ENCODE assay signal across 8 cellular contexts in the genomic region with DNA sequence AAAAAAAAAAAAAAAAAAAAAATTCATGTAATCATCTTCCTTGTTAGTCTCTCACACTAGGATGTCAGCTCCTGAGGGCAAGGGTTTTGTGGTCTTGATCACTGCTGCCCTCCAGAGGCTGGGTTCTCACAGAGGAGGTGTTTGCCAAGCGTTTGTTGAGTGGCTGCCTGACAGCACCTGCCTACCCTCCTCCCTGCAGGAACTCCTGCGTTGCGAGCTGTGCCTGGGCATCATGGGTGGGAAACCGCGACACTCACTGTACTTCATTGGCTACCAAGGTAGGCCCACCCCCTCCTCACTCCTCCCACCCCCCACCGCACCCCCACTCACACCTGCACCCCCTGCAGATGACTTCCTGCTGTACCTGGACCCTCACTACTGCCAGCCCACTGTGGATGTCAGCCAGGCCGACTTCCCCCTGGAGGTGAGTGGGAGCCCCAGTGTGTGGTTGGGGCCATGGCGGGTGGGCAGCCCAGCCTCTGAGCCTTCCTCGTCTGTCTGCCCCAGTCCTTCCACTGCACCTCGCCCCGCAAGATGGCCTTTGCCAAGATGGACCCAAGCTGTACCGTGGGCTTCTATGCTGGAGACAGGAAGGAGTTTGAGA. TPM values are rescaled to one million over a fixed set of nuclear protein-coding genes. Genes with fewer than 3 reads are reported as not detected.
DNase-seq lines count a peak whose midpoint lies in the region; ATAC-seq and TF ChIP-seq lines count a peak whose summit lies in the region.

No MANE protein-coding gene starts in this region.

- no peaks in the 10 kb centered on the region for H3K27me3 Mint-ChIP-seq in chondrocyte (ENCODE audit: low read depth)

- TF ChIP-seq CTCF in 22Rv1 (IDR thresholded peaks at IDR 0.05) (peak; percentile 34), GM12864 (IDR thresholded peaks at IDR 0.05; ENCODE audit: low read depth, low read length, missing control alignments) (peak; percentile 14), PC-3 (conservative IDR thresholded peaks at IDR 0.05; ENCODE audit: low read depth, low read length) (peak; percentile 52), chondrocyte (IDR thresholded peaks at IDR 0.05) (peak; percentile 57)

- POLR2A ChIA-PET in PC-3 (lab: Charles Lee; ENCODE audit: unreplicated experiment), result no interaction called here

- no peaks in the 10 kb centered on the region for H4K20me1 ChIP-seq in PC-3 (ENCODE audit: low read length)

- no peaks in the 10 kb centered on the region for H3K9me3 ChIP-seq in PC-3 (ENCODE audit: low read length)

- H3K4me3 Mint-ChIP-seq in chondrocyte (ENCODE audit: unreplicated experiment), result no peak overlapping the region

- H3K27me3 ChIP-seq in PC-3 (ENCODE audit: low read length), result no peaks in the 10 kb centered on the region

- no TSS peak for BruUV-seq in PC-3 (replicated peaks; lab: Mats Ljungman, UMichigan)

- H2AFZ ChIP-seq in PC-3 (ENCODE audit: low read length), result no peak overlapping the region

- intact Hi-C loops in PC-3 (cut with micrococcal nuclease), result no loop called here

- DNase-seq in GM12864 (ENCODE audit: low read depth) (no peak), PC-3 (peak; percentile 73), chondrocyte (ENCODE audit: low spot score) (peak; percentile 92), foreskin melanocyte (no peak)
- DNase-seq in stimulated activated CD4-positive, alpha-beta T cell treated with anti-CD3 and anti-CD28 coated beads, Interleukin-2, amount 100 ng/mL, for 24 hours, result peak; percentile 40 to 57

- no peaks in the 10 kb centered on the region for H3K9me3 Mint-ChIP-seq in chondrocyte (ENCODE audit: low read depth)

- H3K27ac ChIP-seq in 22Rv1 (peak overlapping the region; percentile 30; the same call in 1 of the 2 replicates), PC-3 (ENCODE audit: low read length) (no peak overlapping the region)

- ATAC-seq in PC-3 (peak; percentile 48), HG02798 (IDR thresholded peaks at IDR 0.05; ENCODE audit: poor library complexity, unreplicated experiment) (no peak), GM18519 (IDR thresholded peaks at IDR 0.05; ENCODE audit: low FRiP score, unreplicated experiment) (no peak)

- no peak overlapping the region for H3K9ac ChIP-seq in PC-3 (ENCODE audit: low read length)

- no peak overlapping the region for H3K27ac Mint-ChIP-seq in chondrocyte (ENCODE audit: unreplicated experiment)

- peaks cover 3% of the 10 kb centered on the region; the same call in 1 of the 2 replicates for H3K79me2 ChIP-seq in PC-3 (ENCODE audit: low read length)

- no peaks in the 10 kb centered on the region for H3K4me1 ChIP-seq in PC-3 (ENCODE audit: insufficient read depth, low read length)

- peaks cover 31% of the 10 kb centered on the region for H3K36me3 ChIP-seq in PC-3 (ENCODE audit: low read depth, low read length)

- H3K4me3 ChIP-seq in GM12864 (ENCODE audit: low read depth, low read length) (no peak overlapping the region), PC-3 (ENCODE audit: low read length) (no peak overlapping the region)

- H3K4me1 Mint-ChIP-seq in chondrocyte (ENCODE audit: low read depth), result no peaks in the 10 kb centered on the region

- H3K4me2 ChIP-seq in PC-3 (ENCODE audit: low read length), result no peak overlapping the region

- peaks cover 27% of the 10 kb centered on the region for H3K36me3 Mint-ChIP-seq in chondrocyte (ENCODE audit: low read depth)

- no peaks in the 10 kb centered on the region for H3F3A ChIP-seq in PC-3 (ENCODE audit: low read length, unreplicated experiment)

- CTCF ChIA-PET in PC-3 (lab: Charles Lee), result interaction anchor here (0.6 kb wide), 2 partner anchors 83 to 159 kb away, joined by 5 to 12 read pairs; no protein-coding TSS in a partner anchor

- no peaks in the 10 kb centered on the region for H3K9me2 ChIP-seq in PC-3 (replicated peaks; ENCODE audit: low read length)

RNA-seq across cellular contexts. Expression of gene ATG4D, which starts 8.1 kb away (rescaled TPM):
- total RNA-seq in PC-3 (2014; rRNA removed) (53.2 and 65.9 TPM in 2 replicates), chondrocyte (14.8 to 23.2 TPM (median 21.7 TPM) in 3 replicates)

RNA-seq across cellular contexts. Expression of gene KRI1, which starts 14.0 kb away (rescaled TPM):
- total RNA-seq in PC-3 (2014; rRNA removed) (52.9 and 72.6 TPM in 2 replicates), chondrocyte (14.2 to 16.1 TPM (median 15.4 TPM) in 3 replicates)

RNA-seq across cellular contexts. Expression of gene CDKN2D, which starts 17.0 kb away (rescaled TPM):
- 17.1 and 22.5 TPM in 2 replicates for total RNA-seq in PC-3 (2014; rRNA removed)
- total RNA-seq in chondrocyte, result 8.3 to 12.0 TPM (median 10.4 TPM) in 3 replicates

RNA-seq across cellular contexts. Expression of gene S1PR5, which starts 34.6 kb away (rescaled TPM):
- total RNA-seq in PC-3 (2014; rRNA removed), result 2.4 and 4.1 TPM in 2 replicates
- 3.7 to 6.7 TPM (median 6.4 TPM) in 3 replicates for total RNA-seq in chondrocyte

RNA-seq across cellular contexts. Expression of gene AP1M2, which starts 35.3 kb away (rescaled TPM):
- 43.9 and 50.0 TPM in 2 replicates for total RNA-seq in PC-3 (2014; rRNA removed)
- total RNA-seq in chondrocyte, result 0.45 TPM in 1 of 3 replicates, not detected in the others

Comparison
In these comparisons a context has a peak if more than half of its experiments do, and no peak if none do; other contexts are left out.
1. DNase-seq: peak in PC-3 (single experiment), chondrocyte (single experiment) and stimulated activated CD4-positive, alpha-beta T cell treated with anti-CD3 and anti-CD28 coated beads, Interleukin-2, amount 100 ng/mL, for 24 hours (2 of 2); none in GM12864 (single experiment) and foreskin melanocyte (single experiment).
2. Peak in every context shown above with its lines, with median percentiles within 50 percentile points of each other: CTCF ChIP-seq.